9 cellular contexts compared by ENCODE assay signal in the genomic region with DNA sequence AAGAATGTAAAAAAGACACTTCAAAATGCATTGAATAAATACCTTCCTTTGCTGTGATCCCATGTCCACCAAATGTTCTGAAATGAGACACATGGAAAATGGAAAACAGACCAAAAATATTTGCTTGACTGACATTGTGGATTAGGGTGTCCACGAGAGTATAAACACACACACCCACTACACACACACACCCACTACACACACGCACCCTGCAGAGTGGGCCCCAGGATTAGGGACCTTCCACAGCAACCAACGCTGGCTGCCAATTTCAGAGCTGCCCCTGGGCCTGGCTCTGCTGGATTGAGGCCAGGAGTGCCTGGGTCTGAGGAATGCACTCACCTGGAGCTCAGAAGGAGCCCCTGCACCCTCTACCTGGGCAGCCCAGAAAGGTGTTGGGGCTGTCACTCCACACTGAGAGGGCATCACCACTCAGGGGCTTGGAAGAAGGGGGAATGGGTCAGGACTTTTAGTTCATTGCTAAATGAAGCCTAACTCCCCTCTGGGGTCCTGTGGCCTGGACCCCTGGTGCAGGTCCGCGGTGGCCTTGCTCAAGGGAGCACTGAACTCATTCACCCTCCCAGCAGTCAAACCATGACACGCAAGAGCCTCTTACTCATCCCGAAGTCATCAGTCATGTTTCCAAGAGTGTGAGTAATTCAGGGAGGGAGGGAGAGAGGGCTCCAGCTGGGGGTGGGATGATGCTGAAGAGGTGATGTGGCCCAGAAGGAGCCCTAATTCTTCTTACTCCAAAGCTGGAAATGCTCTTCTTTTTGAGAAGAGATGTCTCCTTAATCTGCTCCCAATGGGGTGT. TPM values are rescaled to one million over a fixed set of nuclear protein-coding genes. Genes with fewer than 3 reads are reported as not detected.
DNase-seq lines count a peak whose midpoint lies in the region; ATAC-seq, FAIRE-seq and TF ChIP-seq lines count a peak whose summit lies in the region.
"Had no signal": no experiment of that assay in that cellular context is flagged by ENCODE, and none has a peak within 500 bp of the region (broad histone marks: within the 10 kb centered on the region; RNA-seq: fewer than 3 reads in every experiment).

No MANE protein-coding gene starts in this region.

- no peak for TF ChIP-seq CTCF in fibroblast of pulmonary artery (IDR thresholded peaks at IDR 0.05; ENCODE audit: low read length, missing control alignments)

- FAIRE-seq in frontal cortex (lab: Jason Lieb, UNC), result no peak

- peak; percentile 36 for DNase-seq in NOMO-1 treated with DMSO at 0.1 percent for 48 hours (lab: John Stamatoyannopoulos, UW; ENCODE audit: unreplicated experiment)
- no peak for DNase-seq in NOMO-1 (lab: John Stamatoyannopoulos, UW; ENCODE audit: unreplicated experiment in 2 of 2)
- peak; percentile 81 for DNase-seq in activated CD4-positive, alpha-beta T cell treated with anti-CD3 and anti-CD28 coated beads for 48 hours
- peak; percentile 91 for DNase-seq in fibroblast of pulmonary artery (ENCODE audit: low read depth)
- peak; percentile 33 to 67 (median 52) for DNase-seq in stimulated activated CD4-positive, alpha-beta T cell treated with anti-CD3 and anti-CD28 coated beads, TNF-alpha, amount 100 ng/mL, for 24 hours (ENCODE audit: low read depth in 3 of 3)
- DNase-seq in frontal cortex (ENCODE audit: low spot score in 2 of 2), result no peak

- ATAC-seq in GM19023 (IDR thresholded peaks at IDR 0.05; ENCODE audit: unreplicated experiment) (no peak), GM21390 (IDR thresholded peaks at IDR 0.05; ENCODE audit: unreplicated experiment) (no peak)
- ATAC-seq: left lobe of liver had no signal

- H3K4me3 ChIP-seq in fibroblast of pulmonary artery (replicated peaks; ENCODE audit: low read depth, low read length), result no peak overlapping the region

RNA-seq across cellular contexts. Expression of gene PLB1, which starts 50.2 kb away (rescaled TPM):
- 1.2 TPM for total RNA-seq in frontal cortex

RNA-seq across cellular contexts. Expression of gene FOSL2, which starts 53.0 kb away (rescaled TPM):
- total RNA-seq in frontal cortex, result 20.0 TPM

Comparison
In these comparisons a context has a peak if more than half of its experiments do, and no peak if none do; other contexts are left out.
1. DNase-seq: peak in NOMO-1 treated with DMSO at 0.1 percent for 48 hours (single experiment), activated CD4-positive, alpha-beta T cell treated with anti-CD3 and anti-CD28 coated beads for 48 hours (single experiment), fibroblast of pulmonary artery (single experiment) and stimulated activated CD4-positive, alpha-beta T cell treated with anti-CD3 and anti-CD28 coated beads, TNF-alpha, amount 100 ng/mL, for 24 hours (3 of 3); none in NOMO-1 (0 of 2) and frontal cortex (0 of 2).